In genomic region chr12:79344855-79345840, GRCh38 we compare ENCODE assay signal across 9 cellular contexts.
DNase-seq lines count a peak whose midpoint lies in the region; ATAC-seq and TF ChIP-seq lines count a peak whose summit lies in the region.
"Had no signal": no experiment of that assay in that cellular context is flagged by ENCODE, and none has a peak within 500 bp of the region (broad histone marks: within the 10 kb centered on the region; RNA-seq: fewer than 3 reads in every experiment).

No MANE protein-coding gene starts in this region.

- no peaks in the 10 kb centered on the region for H3K9me3 ChIP-seq in tibial artery

- CTCF ChIA-PET in activated CD4-positive, alpha-beta T cell treated with anti-CD3 and anti-CD28 coated beads for 36 hours (lab: Charles Lee): interaction anchor here (0.7 kb wide), 2 partner anchors 1176 to 1948 kb away, joined by 4 to 5 read pairs; no protein-coding TSS in a partner anchor

- no peaks in the 10 kb centered on the region for H3K36me3 ChIP-seq in tibial artery

- peak; percentile 19 for DNase-seq in activated CD4-positive, alpha-beta T cell treated with anti-CD3 and anti-CD28 coated beads for 36 hours
- DNase-seq in activated CD4-positive, alpha-beta T cell treated with anti-CD3 and anti-CD28 coated beads for 4 hours: no peak
- DNase-seq in RKO (ENCODE audit: low spot score) (peak; percentile 57), fibroblast of pulmonary artery (ENCODE audit: low read depth) (peak; percentile 48), stromal cell of bone marrow (ENCODE audit: low read depth) (peak; percentile 5), tibial artery (no peak)

- H3K4me3 ChIP-seq in fibroblast of pulmonary artery (replicated peaks; ENCODE audit: low read depth, low read length): no peak overlapping the region
- no peak overlapping the region for H3K4me3 ChIP-seq in tibial artery

- H3K27ac ChIP-seq in tibial artery: no peak overlapping the region

- peaks cover 2% of the 10 kb centered on the region for H3K9me3 Mint-ChIP-seq in activated CD4-positive, alpha-beta T cell treated with anti-CD3 and anti-CD28 coated beads for 36 hours (ENCODE audit: low read depth)

- H3K27me3 ChIP-seq in tibial artery: no peaks in the 10 kb centered on the region

- no peaks in the 10 kb centered on the region for H3K36me3 Mint-ChIP-seq in activated CD4-positive, alpha-beta T cell treated with anti-CD3 and anti-CD28 coated beads for 36 hours (ENCODE audit: low read depth)

- H3K4me3 Mint-ChIP-seq in activated CD4-positive, alpha-beta T cell treated with anti-CD3 and anti-CD28 coated beads for 36 hours: no peak overlapping the region
- H3K4me3 Mint-ChIP-seq: central memory CD8-positive, alpha-beta T cell had no signal

- no peak overlapping the region for H3K27ac Mint-ChIP-seq in activated CD4-positive, alpha-beta T cell treated with anti-CD3 and anti-CD28 coated beads for 36 hours

- H3K4me1 Mint-ChIP-seq in activated CD4-positive, alpha-beta T cell treated with anti-CD3 and anti-CD28 coated beads for 36 hours: no peaks in the 10 kb centered on the region
- H3K4me1 Mint-ChIP-seq: central memory CD8-positive, alpha-beta T cell had no signal

- H3K27me3 Mint-ChIP-seq in activated CD4-positive, alpha-beta T cell treated with anti-CD3 and anti-CD28 coated beads for 36 hours: no peaks in the 10 kb centered on the region
- H3K27me3 Mint-ChIP-seq: central memory CD8-positive, alpha-beta T cell had no signal

- peak; percentile 30 for ATAC-seq in activated CD4-positive, alpha-beta T cell treated with anti-CD3 and anti-CD28 coated beads for 36 hours
- ATAC-seq in GM21825 (IDR thresholded peaks at IDR 0.05; ENCODE audit: unreplicated experiment): peak; percentile 85

- no peaks in the 10 kb centered on the region for H3K4me1 ChIP-seq in tibial artery

- intact Hi-C loops in activated CD4-positive, alpha-beta T cell treated with anti-CD3 and anti-CD28 coated beads for 36 hours (cut with DNase I, micrococcal nuclease): loop anchor here in 1 of 2 experiments (2.0 to 10.0 kb wide), 2 partner anchors 1200 to 1344 kb away; no protein-coding TSS in a partner anchor
- intact Hi-C loops in tibial artery (cut with DNase I; ENCODE audit: low total_unique reads): no loop called here

- TF ChIP-seq CTCF in LNCAP (IDR thresholded peaks at IDR 0.05): peak; percentile 84
- TF ChIP-seq CTCF in fibroblast of pulmonary artery (IDR thresholded peaks at IDR 0.05; ENCODE audit: low read length, missing control alignments): peak; percentile 48
- TF ChIP-seq CTCF in tibial artery (IDR thresholded peaks at IDR 0.05): peak in 1 of 2 experiments; percentile 15

- POLR2A ChIA-PET in activated CD4-positive, alpha-beta T cell treated with anti-CD3 and anti-CD28 coated beads for 36 hours (lab: Charles Lee): no interaction called here

Comparison
In these comparisons a context has a peak if more than half of its experiments do, and no peak if none do; other contexts are left out.
1. DNase-seq: peak in activated CD4-positive, alpha-beta T cell treated with anti-CD3 and anti-CD28 coated beads for 36 hours (single experiment), RKO (single experiment), fibroblast of pulmonary artery (single experiment) and stromal cell of bone marrow (single experiment); none in activated CD4-positive, alpha-beta T cell treated with anti-CD3 and anti-CD28 coated beads for 4 hours (0 of 2) and tibial artery (0 of 2).